In genomic region chr1:57137980-57138379, GRCh38 we compare ENCODE assay signal across 21 cellular contexts.
DNase-seq lines count a peak whose midpoint lies in the region; ATAC-seq and TF ChIP-seq lines count a peak whose summit lies in the region.
"Had no signal": no experiment of that assay in that cellular context is flagged by ENCODE, and none has a peak within 500 bp of the region (broad histone marks: within the 10 kb centered on the region; RNA-seq: fewer than 3 reads in every experiment).

No MANE protein-coding gene starts in this region.

- H3K27ac ChIP-seq in MM.1S (ENCODE audit: low read length), result no peak overlapping the region
- no peak overlapping the region for H3K27ac ChIP-seq in osteoblast (ENCODE audit: low read depth, low read length)
- H3K27ac ChIP-seq: esophagus squamous epithelium, right atrium auricular region had no signal

- DNase-seq in MM.1S, result peak; percentile 8
- DNase-seq in erythroblast (lab: John Stamatoyannopoulos, UW), result no peak
- DNase-seq in osteoblast (ENCODE audit: insufficient read length, low spot score, missing footprints), result no peak
- no peak for DNase-seq in CD1c-positive myeloid dendritic cell (ENCODE audit: extremely low spot score)
- no peak for DNase-seq in left colon
- DNase-seq: activated CD4-positive, alpha-beta T cell treated with anti-CD3 and anti-CD28 coated beads, Interleukin-2, amount 50 U/mL, for 48 hours; activated naive CD8-positive, alpha-beta T cell treated with anti-CD3 and anti-CD28 coated beads, Interleukin-2, amount 10 ng/mL, durations not matched to agents 7 days and 5 days; activated T-cell treated with anti-CD3 and anti-CD28 coated beads, Interleukin-2, amount 50 U/mL, for 4 hours; Calu3; esophagus squamous epithelium; GDM1; mesendoderm; NCI-H2029; NCI-H69; PC-3 had no signal

- no peaks in the 10 kb centered on the region for H3K9me2 ChIP-seq in MM.1S (replicated peaks; ENCODE audit: insufficient read depth, low read length)

- H3K27me3 ChIP-seq in MM.1S (replicated peaks; ENCODE audit: insufficient read depth, low read length) (no peaks in the 10 kb centered on the region), osteoblast (ENCODE audit: insufficient read depth, low read length) (no peaks in the 10 kb centered on the region)
- H3K27me3 ChIP-seq: esophagus squamous epithelium, right atrium auricular region had no signal

- intact Hi-C loops in left colon (cut with DNase I, micrococcal nuclease), result no loop called here

- no peaks in the 10 kb centered on the region for H3K4me1 ChIP-seq in MM.1S (ENCODE audit: low read length)
- no peaks in the 10 kb centered on the region for H3K4me1 ChIP-seq in osteoblast (ENCODE audit: insufficient read depth, low read length)
- H3K4me1 ChIP-seq: esophagus squamous epithelium, right atrium auricular region had no signal

- no peak overlapping the region for H2AFZ ChIP-seq in MM.1S (ENCODE audit: low read length)
- H2AFZ ChIP-seq in osteoblast (ENCODE audit: low read length), result no peak overlapping the region
- H2AFZ ChIP-seq: GM23338 had no signal

- no peak for TF ChIP-seq POLR2A in erythroblast (IDR thresholded peaks at IDR 0.05; ENCODE audit: low read length)

- H3K36me3 ChIP-seq in MM.1S (replicated peaks; ENCODE audit: insufficient read depth, low read length) (no peaks in the 10 kb centered on the region), osteoblast (ENCODE audit: insufficient read depth, low read length) (no peaks in the 10 kb centered on the region)
- H3K36me3 ChIP-seq: esophagus squamous epithelium, right atrium auricular region had no signal

- H3K9me3 ChIP-seq in MM.1S (replicated peaks; ENCODE audit: insufficient read depth, low read length) (no peaks in the 10 kb centered on the region), osteoblast (ENCODE audit: low read depth, low read length) (no peaks in the 10 kb centered on the region)
- H3K9me3 ChIP-seq: esophagus squamous epithelium, right atrium auricular region had no signal

- H4K20me1 ChIP-seq in MM.1S (ENCODE audit: insufficient read depth, low read length) (no peaks in the 10 kb centered on the region), osteoblast (ENCODE audit: insufficient read depth, low read length) (no peaks in the 10 kb centered on the region)

- no peak for TF ChIP-seq CTCF in MM.1S (IDR thresholded peaks at IDR 0.05; ENCODE audit: low read length)
- no peak for TF ChIP-seq CTCF in osteoblast (IDR thresholded peaks at IDR 0.05; ENCODE audit: extremely low read depth, low read depth, low read length)

- H3K9ac ChIP-seq in MM.1S (ENCODE audit: low read length), result no peak overlapping the region

- H3K4me3 ChIP-seq in MM.1S (ENCODE audit: low read length) (no peak overlapping the region), osteoblast (ENCODE audit: insufficient read depth, low read length) (no peak overlapping the region)
- H3K4me3 ChIP-seq: esophagus squamous epithelium, GM23338, right atrium auricular region had no signal

- H3K79me2 ChIP-seq in MM.1S (ENCODE audit: low read length) (no peaks in the 10 kb centered on the region), osteoblast (ENCODE audit: insufficient read depth, low read length) (no peaks in the 10 kb centered on the region)

- ATAC-seq in GM18519 (IDR thresholded peaks at IDR 0.05; ENCODE audit: low FRiP score, unreplicated experiment) (peak; percentile 86), GM21515 (IDR thresholded peaks at IDR 0.05; ENCODE audit: unreplicated experiment) (peak; percentile 59), HG02973 (IDR thresholded peaks at IDR 0.05; ENCODE audit: unreplicated experiment) (peak; percentile 83), left colon (no peak)
- ATAC-seq: activated T-cell treated with anti-CD3 and anti-CD28 coated beads, Interleukin-2, amount 50 U/mL, for 4 hours; GM23338; PC-3; SK-N-SH treated with all-trans-retinoic acid at 6 μM for 48 hours had no signal

- H3K4me2 ChIP-seq in MM.1S (ENCODE audit: low read depth, low read length) (no peak overlapping the region), osteoblast (ENCODE audit: insufficient read depth, low read length) (no peak overlapping the region)
- H3K4me2 ChIP-seq: GM23338 had no signal

- no peaks in the 10 kb centered on the region for H3F3A ChIP-seq in MM.1S (ENCODE audit: insufficient read depth, low read length)
